In the genomic region with DNA sequence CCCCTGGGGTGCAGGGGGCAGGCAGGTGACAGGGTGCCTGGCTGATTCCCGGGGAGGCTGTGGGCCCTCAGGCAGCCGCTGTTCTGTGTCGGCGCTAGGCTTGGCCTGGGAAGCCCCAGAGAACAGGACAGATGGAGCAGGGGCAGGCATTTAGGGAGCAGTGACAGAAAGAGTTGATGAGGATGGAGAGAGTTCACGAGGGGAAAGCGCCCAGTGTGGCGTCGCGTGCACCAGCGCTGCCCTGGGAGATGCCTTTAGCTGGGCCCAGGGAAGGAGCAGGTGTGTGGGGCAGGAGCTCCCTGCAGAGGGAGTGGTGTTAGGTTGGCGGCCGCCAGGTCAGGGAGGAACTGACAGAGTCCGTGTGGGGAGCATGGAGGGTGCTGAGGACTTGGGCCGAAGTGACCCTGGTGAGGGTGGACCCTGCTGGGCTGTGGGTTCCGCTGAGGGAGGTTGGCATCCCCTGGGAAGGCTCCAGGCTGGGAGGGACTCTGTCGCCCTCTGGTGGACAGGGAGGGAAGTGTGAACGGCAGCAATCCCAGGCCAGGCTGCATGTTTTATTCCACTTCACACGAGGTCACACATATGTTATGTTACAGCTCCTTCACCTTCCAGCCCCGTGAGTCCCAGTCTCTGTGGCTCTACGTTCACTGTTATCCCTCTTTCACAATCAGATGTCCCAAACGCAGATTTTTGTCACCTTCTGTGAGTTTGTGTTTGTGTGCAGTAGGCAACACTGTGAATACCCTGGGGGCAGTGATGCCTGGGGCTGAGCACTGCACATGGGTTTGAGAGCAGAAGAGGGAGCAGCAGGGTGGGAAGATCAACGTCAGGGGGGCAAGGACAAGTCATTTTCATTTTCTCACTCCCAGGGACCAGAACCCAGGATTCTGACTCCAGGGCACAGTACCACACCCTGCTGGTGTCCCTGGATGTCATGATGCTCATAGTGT, we compare ENCODE assay signal across 10 cellular contexts. TPM values are rescaled to one million over a fixed set of nuclear protein-coding genes. Genes with fewer than 3 reads are reported as not detected.
DNase-seq lines count a peak whose midpoint lies in the region; ATAC-seq, FAIRE-seq and TF ChIP-seq lines count a peak whose summit lies in the region.
"Not testable (repeated sequence)": the region's sequence is repeated elsewhere in the genome, so short reads cannot be mapped to it uniquely, and the experiment has no call there.
"Had no signal": no experiment of that assay in that cellular context is flagged by ENCODE, and none has a peak within 500 bp of the region (broad histone marks: within the 10 kb centered on the region; RNA-seq: fewer than 3 reads in every experiment).

No MANE protein-coding gene starts in this region.

- FAIRE-seq in HepG2 (lab: Jason Lieb, UNC) = not testable (repeated sequence)

- not testable (repeated sequence) for H3K4me1 ChIP-seq in effector memory CD4-positive, alpha-beta T cell (ENCODE audit: control insufficient read depth, insufficient read depth, low read length, poor library complexity, severe bottlenecking); HepG2 (ENCODE audit: insufficient read depth, low read length)

- ATAC-seq in HepG2 = not testable (repeated sequence)

- in situ Hi-C loops in HepG2 (cut with HindIII; ENCODE audit: extremely low pct_ligation_motif_present, low pct_unique_long_range_greater_than_20kb) = not testable (repeated sequence)

- H3K9ac ChIP-seq in HepG2 (ENCODE audit: insufficient read depth, low read depth, low read length) = not testable (repeated sequence)

- not testable (repeated sequence) for H3K36me3 ChIP-seq in effector memory CD4-positive, alpha-beta T cell (ENCODE audit: control insufficient read depth, insufficient read depth, low read length); HepG2 (replicated peaks in 1 of 2; ENCODE audit: control insufficient read depth in 1 of 2, insufficient read depth in 2 of 2, low read length in 2 of 2)

- TF ChIP-seq POLR2A in NB4 (IDR thresholded peaks at IDR 0.05; ENCODE audit: extremely low read depth, insufficient read length); HepG2 (IDR thresholded peaks at IDR 0.05; ENCODE audit: insufficient read depth in 1 of 2, low read depth in 2 of 2, low read length in 2 of 2): not testable (repeated sequence)

- H4K20me1 ChIP-seq in HepG2 (ENCODE audit: insufficient read depth, low read length) = not testable (repeated sequence)

- BruUV-seq in HepG2 (replicated peaks; lab: Mats Ljungman, UMichigan) = not testable (repeated sequence)

- not testable (repeated sequence) for TF ChIP-seq RAD21 in HepG2 (CRISPR knock-in tag; IDR thresholded peaks at IDR 0.05)

- H3K4me2 ChIP-seq in HepG2 (ENCODE audit: low read depth, low read length) = not testable (repeated sequence)

- H3K27me3 ChIP-seq in AG04450 (ENCODE audit: control insufficient read depth, insufficient read depth, low read length); effector memory CD4-positive, alpha-beta T cell (replicated peaks; ENCODE audit: control insufficient read depth, insufficient read depth, low read length, poor library complexity, severe bottlenecking); HepG2 (ENCODE audit: control insufficient read depth in 1 of 2, insufficient read depth in 2 of 2, low read length in 2 of 2): not testable (repeated sequence)

- POLR2A ChIA-PET in AG04450 (lab: Yijun Ruan, JAX); HepG2 (lab: Yijun Ruan, JAX): not testable (repeated sequence)

- H3K27ac ChIP-seq in AG04450 (ENCODE audit: low read depth, low read length); effector memory CD4-positive, alpha-beta T cell (ENCODE audit: insufficient read depth, low read length, poor library complexity, severe bottlenecking); HepG2 (ENCODE audit: extremely low read length, insufficient read depth, low read length): not testable (repeated sequence)

- WGBS in HepG2 (ENCODE audit: low lambda C conversion rate) = 34% methylated on average over 10 of the region's 22 CpGs

- TF ChIP-seq CTCF in AG04450 (IDR thresholded peaks at IDR 0.05; ENCODE audit: low read depth, low read length) = peak; percentile 34; the same call in 1 of the 2 replicates
- 0 out of 2 replicates have a peak, but pooled peaks have one; percentile 8 for TF ChIP-seq CTCF in GM12874 (IDR thresholded peaks at IDR 0.05; ENCODE audit: insufficient read depth, low read depth, low read length)
- peak; percentile 21 for TF ChIP-seq CTCF in NB4 (IDR thresholded peaks at IDR 0.05; ENCODE audit: low read depth, low read length)
- peak; percentile 69 for TF ChIP-seq CTCF in HepG2 (CRISPR knock-in tag; IDR thresholded peaks at IDR 0.05)

- not testable (repeated sequence) for DNase-seq in AG04450 (ENCODE audit: low read depth, low spot score); HepG2 (ENCODE audit: low spot score)
- peak; percentile 7 for DNase-seq in NB4 (ENCODE audit: low read depth)
- peak; percentile 44 for DNase-seq in activated CD4-positive, CD25-positive, alpha-beta regulatory T cell treated with anti-CD3 and anti-CD28 coated beads, Interleukin-2, amount 50 U/mL, for 72 hours
- peak; percentile 76 for DNase-seq in activated effector memory CD4-positive, alpha-beta T cell treated with anti-CD3 and anti-CD28 coated beads, Interleukin-2, amount 50 U/mL, for 16 hours
- DNase-seq in effector memory CD4-positive, alpha-beta T cell = peak in 2 of 3 donors; percentile 3 to 9
- peak; percentile 4 to 21 for DNase-seq in stimulated activated CD4-positive, alpha-beta T cell treated with anti-CD3 and anti-CD28 coated beads, Interleukin-4, amount 100 ng/mL, for 4 hours

- not testable (repeated sequence) for H2AFZ ChIP-seq in HepG2 (ENCODE audit: low read length)

- not testable (repeated sequence) for H3K79me2 ChIP-seq in HepG2 (ENCODE audit: insufficient read depth, low read length)

- not testable (repeated sequence) for H3K4me3 ChIP-seq in AG04450 (ENCODE audit: low read depth, low read length); NB4 (ENCODE audit: low read depth, low read length); effector memory CD4-positive, alpha-beta T cell (ENCODE audit: insufficient read depth, low read depth, low read length, poor library complexity, severe bottlenecking); HepG2 (replicated peaks in 1 of 3; ENCODE audit: insufficient read depth in 1 of 3, low read depth in 2 of 3, low read length in 3 of 3)

- not testable (repeated sequence) for TF ChIP-seq EP300 in HepG2 (IDR thresholded peaks at IDR 0.05; ENCODE audit: low read depth in 2 of 2, low read length in 2 of 2); HepG2 (CRISPR knock-in tag; IDR thresholded peaks at IDR 0.05; ENCODE audit: borderline replicate concordance)

- CTCF ChIA-PET in AG04450 (lab: Charles Lee) = not testable (repeated sequence)
- CTCF ChIA-PET in HepG2 (lab: Yijun Ruan, JAX; ENCODE audit: low intra/inter-chr PET ratio, low total read pairs) = interaction anchor here (1.5 kb wide), 1 partner anchor 42 kb away, joined by 6 read pairs; no protein-coding TSS in a partner anchor

- H3K9me3 ChIP-seq in AG04450 (ENCODE audit: control insufficient read depth, insufficient read depth, low read length) = peaks cover 30% of the 10 kb centered on the region
- not testable (repeated sequence) for H3K9me3 ChIP-seq in effector memory CD4-positive, alpha-beta T cell (ENCODE audit: control insufficient read depth, low read length); HepG2 (ENCODE audit: low read length)

- intact Hi-C loops in HepG2 (cut with micrococcal nuclease; ENCODE audit: unreplicated experiment) = not testable (repeated sequence)

TF ChIP-seq in HepG2, 621 proteins besides CTCF, POLR2A, EP300 and RAD21:
- TF ChIP-seq, protein P1, sequence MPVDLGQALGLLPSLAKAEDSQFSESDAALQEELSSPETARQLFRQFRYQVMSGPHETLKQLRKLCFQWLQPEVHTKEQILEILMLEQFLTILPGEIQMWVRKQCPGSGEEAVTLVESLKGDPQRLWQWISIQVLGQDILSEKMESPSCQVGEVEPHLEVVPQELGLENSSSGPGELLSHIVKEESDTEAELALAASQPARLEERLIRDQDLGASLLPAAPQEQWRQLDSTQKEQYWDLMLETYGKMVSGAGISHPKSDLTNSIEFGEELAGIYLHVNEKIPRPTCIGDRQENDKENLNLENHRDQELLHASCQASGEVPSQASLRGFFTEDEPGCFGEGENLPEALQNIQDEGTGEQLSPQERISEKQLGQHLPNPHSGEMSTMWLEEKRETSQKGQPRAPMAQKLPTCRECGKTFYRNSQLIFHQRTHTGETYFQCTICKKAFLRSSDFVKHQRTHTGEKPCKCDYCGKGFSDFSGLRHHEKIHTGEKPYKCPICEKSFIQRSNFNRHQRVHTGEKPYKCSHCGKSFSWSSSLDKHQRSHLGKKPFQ (CRISPR knock-in tag; IDR thresholded peaks at IDR 0.05; ENCODE audit: insufficient replicate concordance) = peak; percentile 58

RNA-seq across cellular contexts. Expression of gene PSG9, which starts 1.7 kb away (rescaled TPM):
- 0.79 and 1.1 TPM in 2 replicates for polyA plus RNA-seq in AG04450 (2011; rRNA removed)
- polyA minus RNA-seq in AG04450 (2011; rRNA and poly(A)+ RNA removed) = 0.35 and 0.51 TPM in 2 replicates
- not detected in 2 replicates for total RNA-seq in HepG2 (2016; rRNA removed; fragmentation: Illumina TruSeq; extraction: Trizol)
- total RNA-seq in HepG2 (2016; cell fraction: cytosol; rRNA removed; fragmentation: Illumina TruSeq; extraction: Trizol; ENCODE audit: low read depth) = not detected in 2 replicates
- total RNA-seq in HepG2 (2016; cell fraction: insoluble cytoplasmic fraction; rRNA removed; fragmentation: Illumina TruSeq; extraction: Trizol) = not detected in 2 replicates
- total RNA-seq in HepG2 (2016; cell fraction: membrane; rRNA removed; fragmentation: Illumina TruSeq; extraction: Trizol) = not detected in 2 replicates
- total RNA-seq in HepG2 (2016; cell fraction: nucleus; rRNA removed; fragmentation: Illumina TruSeq; extraction: Trizol) = not detected in 2 replicates
- polyA plus RNA-seq in HepG2 (2011; rRNA removed) = 0.04 and 0.17 TPM in 2 replicates
- polyA plus RNA-seq in HepG2 (2011; cell fraction: cytosol; rRNA removed) = 0.12 and 0.21 TPM in 2 replicates
- polyA plus RNA-seq in HepG2 (2011; cell fraction: nucleus; rRNA removed) = 0.11 TPM in 1 of 2 replicates, not detected in the other
- 0.12 TPM in 1 of 2 replicates, not detected in the other for polyA plus RNA-seq in HepG2 (2012)
- polyA plus RNA-seq in HepG2 (2016; cell fraction: cytosol; fragmentation: Illumina TruSeq; extraction: Trizol; ENCODE audit: low read depth) = not detected in 2 replicates
- polyA plus RNA-seq in HepG2 (2016; cell fraction: insoluble cytoplasmic fraction; fragmentation: Illumina TruSeq; extraction: Trizol; ENCODE audit: low read depth) = not detected in 2 replicates
- polyA plus RNA-seq in HepG2 (2016; cell fraction: membrane; fragmentation: Illumina TruSeq; extraction: Trizol; ENCODE audit: low read depth) = not detected in 2 replicates
- not detected in 2 replicates for polyA plus RNA-seq in HepG2 (2016; cell fraction: nucleus; fragmentation: Illumina TruSeq; extraction: Trizol; ENCODE audit: insufficient read depth, low read depth)
- polyA minus RNA-seq in HepG2 (2011; rRNA and poly(A)+ RNA removed; ENCODE audit: low replicate concordance) = not detected in 2 replicates
- not detected in 2 replicates for polyA minus RNA-seq in HepG2 (2011; cell fraction: cytosol; rRNA and poly(A)+ RNA removed)
- polyA minus RNA-seq in HepG2 (2011; cell fraction: nucleus; rRNA and poly(A)+ RNA removed) = not detected in 2 replicates
- total RNA-seq: mesenteric fat pad, thoracic aorta had no signal

Comparison
In these comparisons a context has a peak if more than half of its experiments do, and no peak if none do; other contexts are left out.
1. CTCF ChIP-seq: peak in every context shown above with its lines; median percentile 69 in HepG2; 34 in AG04450; 21 in NB4; 8 in GM12874.